Comparison of ENCODE assay signal across 8 cellular contexts in genomic region chr4:101345271-101345595, GRCh38. TPM values are rescaled to one million over a fixed set of nuclear protein-coding genes. Genes with fewer than 3 reads are reported as not detected.
DNase-seq lines count a peak whose midpoint lies in the region; ATAC-seq and TF ChIP-seq lines count a peak whose summit lies in the region.

No MANE protein-coding gene starts in this region.

- peaks cover 21% of the 10 kb centered on the region for H3K36me3 Mint-ChIP-seq in activated naive CD4-positive, alpha-beta T cell treated with anti-CD3 and anti-CD28 coated beads, Interleukin-2, amount 10 ng/mL, durations not matched to agents 7 days and 5 days
- peaks cover 0 to 6% of the 10 kb centered on the region in 2 donors for H3K36me3 Mint-ChIP-seq in activated naive CD4-positive, alpha-beta T cell treated with anti-CD3 and anti-CD28 coated beads, Interleukin-2, amount 50 U/mL, for 72 hours
- H3K36me3 Mint-ChIP-seq in T-helper 17 cell (ENCODE audit: low read depth), result peaks cover 6% of the 10 kb centered on the region
- H3K36me3 Mint-ChIP-seq in osteocyte (ENCODE audit: unreplicated experiment), result peaks cover 2% of the 10 kb centered on the region

- no peak for ATAC-seq in activated naive CD4-positive, alpha-beta T cell treated with anti-CD3 and anti-CD28 coated beads, Interleukin-2, amount 50 U/mL, for 72 hours
- ATAC-seq in T-helper 17 cell, result no peak
- no peak for ATAC-seq in HG03097 (IDR thresholded peaks at IDR 0.05; ENCODE audit: low FRiP score, unreplicated experiment)
- ATAC-seq in HG03135 (IDR thresholded peaks at IDR 0.05; ENCODE audit: unreplicated experiment), result no peak

- no peaks in the 10 kb centered on the region for H3K9me3 ChIP-seq in T-helper 17 cell (ENCODE audit: control insufficient read depth, low read length, poor library complexity, severe bottlenecking)

- H3K27ac Mint-ChIP-seq in activated naive CD4-positive, alpha-beta T cell treated with anti-CD3 and anti-CD28 coated beads, Interleukin-2, amount 10 ng/mL, durations not matched to agents 7 days and 5 days, result peak overlapping the region; percentile 85
- H3K27ac Mint-ChIP-seq in activated naive CD4-positive, alpha-beta T cell treated with anti-CD3 and anti-CD28 coated beads, Interleukin-2, amount 50 U/mL, for 72 hours, result no peak overlapping the region
- H3K27ac Mint-ChIP-seq in T-helper 17 cell (peak overlapping the region; percentile 94), osteocyte (ENCODE audit: unreplicated experiment) (peak overlapping the region; percentile 87)

- CTCF ChIA-PET in activated naive CD4-positive, alpha-beta T cell treated with anti-CD3 and anti-CD28 coated beads, Interleukin-2, amount 10 ng/mL, durations not matched to agents 7 days and 5 days (lab: Charles Lee), result no interaction called here

- no peaks in the 10 kb centered on the region for H3K9me3 Mint-ChIP-seq in activated naive CD4-positive, alpha-beta T cell treated with anti-CD3 and anti-CD28 coated beads, Interleukin-2, amount 10 ng/mL, durations not matched to agents 7 days and 5 days
- H3K9me3 Mint-ChIP-seq in activated naive CD4-positive, alpha-beta T cell treated with anti-CD3 and anti-CD28 coated beads, Interleukin-2, amount 50 U/mL, for 72 hours, result no peaks in the 10 kb centered on the region
- no peaks in the 10 kb centered on the region for H3K9me3 Mint-ChIP-seq in osteocyte (ENCODE audit: unreplicated experiment)

- no peak for DNase-seq in activated naive CD4-positive, alpha-beta T cell treated with anti-CD3 and anti-CD28 coated beads, Interleukin-2, amount 10 ng/mL, durations not matched to agents 7 days and 5 days
- DNase-seq in activated naive CD4-positive, alpha-beta T cell treated with anti-CD3 and anti-CD28 coated beads, Interleukin-2, amount 50 U/mL, for 72 hours (ENCODE audit: low spot score in 2 of 2), result no peak
- DNase-seq in T-helper 17 cell (no peak), epithelial cell of prostate (ENCODE audit: low read depth, low spot score) (no peak), osteocyte (ENCODE audit: extremely low spot score, unreplicated experiment) (no peak), SHP77 (lab: John Stamatoyannopoulos, UW) (no peak)

- TF ChIP-seq CTCF in osteocyte (IDR thresholded peaks at IDR 0.05), result no peak

- H3K4me1 Mint-ChIP-seq in activated naive CD4-positive, alpha-beta T cell treated with anti-CD3 and anti-CD28 coated beads, Interleukin-2, amount 10 ng/mL, durations not matched to agents 7 days and 5 days, result peaks cover 35% of the 10 kb centered on the region
- H3K4me1 Mint-ChIP-seq in T-helper 17 cell, result peaks cover 38% of the 10 kb centered on the region
- peaks cover 33% of the 10 kb centered on the region for H3K4me1 Mint-ChIP-seq in osteocyte (ENCODE audit: unreplicated experiment)

- peak overlapping the region; percentile 85 for H3K4me3 Mint-ChIP-seq in activated naive CD4-positive, alpha-beta T cell treated with anti-CD3 and anti-CD28 coated beads, Interleukin-2, amount 10 ng/mL, durations not matched to agents 7 days and 5 days
- H3K4me3 Mint-ChIP-seq in T-helper 17 cell (peak overlapping the region; percentile 97), osteocyte (ENCODE audit: unreplicated experiment) (peak overlapping the region; percentile 87)

- peaks cover 38% of the 10 kb centered on the region for H3K27me3 Mint-ChIP-seq in activated naive CD4-positive, alpha-beta T cell treated with anti-CD3 and anti-CD28 coated beads, Interleukin-2, amount 10 ng/mL, durations not matched to agents 7 days and 5 days
- H3K27me3 Mint-ChIP-seq in T-helper 17 cell, result no peaks in the 10 kb centered on the region
- no peaks in the 10 kb centered on the region for H3K27me3 Mint-ChIP-seq in osteocyte (ENCODE audit: unreplicated experiment)

- peak overlapping the region; percentile 96 for H3K27ac ChIP-seq in epithelial cell of prostate

RNA-seq across cellular contexts. Expression of gene PPP3CA, which starts 2.1 kb away (rescaled TPM):
- 1 to 10 TPM; 3.3 to 3.5 TPM for total RNA-seq in activated naive CD4-positive, alpha-beta T cell treated with anti-CD3 and anti-CD28 coated beads, Interleukin-2, amount 50 U/mL, for 72 hours
- total RNA-seq in T-helper 17 cell (10 to 100 TPM; 28.4 to 36.9 TPM), osteocyte (40.5 and 41.5 TPM in 2 replicates)

Comparison
In these comparisons a context has a peak if more than half of its experiments do, and no peak if none do; other contexts are left out.
1. H3K27ac Mint-ChIP-seq: peak in activated naive CD4-positive, alpha-beta T cell treated with anti-CD3 and anti-CD28 coated beads, Interleukin-2, amount 10 ng/mL, durations not matched to agents 7 days and 5 days (single experiment), T-helper 17 cell (single experiment) and osteocyte (single experiment); none in activated naive CD4-positive, alpha-beta T cell treated with anti-CD3 and anti-CD28 coated beads, Interleukin-2, amount 50 U/mL, for 72 hours (0 of 2).
2. Peak in every context shown above with its lines, with median percentiles within 50 percentile points of each other: H3K4me3 Mint-ChIP-seq.